In the genomic region with DNA sequence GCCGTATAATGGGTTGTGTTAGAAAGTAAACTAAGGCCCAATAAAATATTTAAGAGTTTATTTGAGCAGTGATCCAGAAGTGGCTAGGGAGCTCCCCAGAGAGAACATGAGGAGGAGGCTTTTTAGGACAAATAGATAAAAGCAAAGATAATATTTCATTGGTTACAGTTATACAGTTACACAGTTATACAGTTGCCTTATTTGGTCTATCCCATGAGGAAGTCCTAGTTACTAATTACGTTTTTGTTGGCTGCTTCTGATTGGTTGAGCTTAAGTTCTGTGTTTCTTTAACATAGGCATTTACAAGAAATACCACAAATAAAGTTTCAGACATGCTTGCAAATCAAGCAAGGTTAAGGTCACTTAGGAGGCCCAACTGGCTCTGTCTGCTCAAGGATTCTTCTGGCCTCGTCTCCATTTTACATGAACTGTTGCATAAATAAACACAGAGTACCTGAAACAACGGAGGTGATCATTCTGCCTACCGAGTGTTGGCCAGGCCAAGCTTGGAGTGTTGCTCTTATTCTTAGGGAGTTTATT, we compare ENCODE assay signal across 8 cellular contexts. TPM values are rescaled to one million over a fixed set of nuclear protein-coding genes. Genes with fewer than 3 reads are reported as not detected.
A peak's percentile ranks its signal among the peaks of the same experiment; 100 is the strongest.
DNase-seq lines count a peak whose midpoint lies in the region; ATAC-seq lines count a peak whose summit lies in the region.

No MANE protein-coding gene starts in this region.

- H3K36me3 Mint-ChIP-seq in CD4-positive, CD25-positive, alpha-beta regulatory T cell, result peaks cover 3% of the 10 kb centered on the region
- no peaks in the 10 kb centered on the region for H3K36me3 Mint-ChIP-seq in activated CD8-positive, alpha-beta T cell treated with anti-CD3 and anti-CD28 coated beads, Interleukin-2, amount 10 ng/mL, durations not matched to agents 7 days and 5 days (ENCODE audit: low read depth)

- POLR2A ChIA-PET in activated CD8-positive, alpha-beta T cell treated with anti-CD3 and anti-CD28 coated beads, Interleukin-2, amount 10 ng/mL, durations not matched to agents 7 days and 5 days (lab: Charles Lee), result no interaction called here

- no peak overlapping the region for H3K27ac ChIP-seq in CD4-positive, CD25-positive, alpha-beta regulatory T cell (ENCODE audit: insufficient read depth, low read length, poor library complexity, severe bottlenecking)

- DNase-seq in CD4-positive, CD25-positive, alpha-beta regulatory T cell, result peak in 2 of 3 donors; percentile 64 to 89
- DNase-seq in activated CD8-positive, alpha-beta T cell treated with anti-CD3 and anti-CD28 coated beads, Interleukin-2, amount 10 ng/mL, durations not matched to agents 7 days and 5 days, result no peak
- DNase-seq in globus pallidus (ENCODE audit: low spot score), result peak; percentile 20
- DNase-seq in renal cortical epithelial cell (ENCODE audit: low read depth), result peak; percentile 70
- DNase-seq in C1 segment of cervical spinal cord (lab: John Stamatoyannopoulos, UW), result no peak

- peaks cover 0 to 2% (median 0%) of the 10 kb centered on the region in 7 donors for H3K9me3 Mint-ChIP-seq in CD4-positive, CD25-positive, alpha-beta regulatory T cell
- no peaks in the 10 kb centered on the region for H3K9me3 Mint-ChIP-seq in activated CD8-positive, alpha-beta T cell treated with anti-CD3 and anti-CD28 coated beads, Interleukin-2, amount 10 ng/mL, durations not matched to agents 7 days and 5 days (ENCODE audit: insufficient read depth)

- H3K27ac Mint-ChIP-seq in CD4-positive, CD25-positive, alpha-beta regulatory T cell, result no peak overlapping the region
- no peak overlapping the region for H3K27ac Mint-ChIP-seq in activated CD8-positive, alpha-beta T cell treated with anti-CD3 and anti-CD28 coated beads, Interleukin-2, amount 10 ng/mL, durations not matched to agents 7 days and 5 days

- H3K4me1 ChIP-seq in CD4-positive, CD25-positive, alpha-beta regulatory T cell (ENCODE audit: control insufficient read depth, insufficient read depth, low read length, poor library complexity, severe bottlenecking), result peaks cover 16% of the 10 kb centered on the region

- ATAC-seq in CD4-positive, CD25-positive, alpha-beta regulatory T cell (ENCODE audit: low read depth in 2 of 2), result peak; percentile 68 to 78
- ATAC-seq in GM19328 (IDR thresholded peaks at IDR 0.05; ENCODE audit: unreplicated experiment) (peak; percentile 86), HG03469 (IDR thresholded peaks at IDR 0.05; ENCODE audit: unreplicated experiment) (peak; percentile 82), GM21825 (IDR thresholded peaks at IDR 0.05; ENCODE audit: unreplicated experiment) (no peak)
- peak; percentile 71 for ATAC-seq in activated CD8-positive, alpha-beta T cell treated with anti-CD3 and anti-CD28 coated beads, Interleukin-2, amount 10 ng/mL, durations not matched to agents 7 days and 5 days

- no peaks in the 10 kb centered on the region for H3K36me3 ChIP-seq in CD4-positive, CD25-positive, alpha-beta regulatory T cell (ENCODE audit: control insufficient read depth, insufficient read depth, low read length)

- H3K27me3 Mint-ChIP-seq in CD4-positive, CD25-positive, alpha-beta regulatory T cell, result peaks cover 68% of the 10 kb centered on the region
- H3K27me3 Mint-ChIP-seq in activated CD8-positive, alpha-beta T cell treated with anti-CD3 and anti-CD28 coated beads, Interleukin-2, amount 10 ng/mL, durations not matched to agents 7 days and 5 days (ENCODE audit: low read depth), result peaks cover 67% of the 10 kb centered on the region

- peak overlapping the region; percentile 73 to 92 (median 88) for H3K4me3 Mint-ChIP-seq in CD4-positive, CD25-positive, alpha-beta regulatory T cell
- H3K4me3 Mint-ChIP-seq in activated CD8-positive, alpha-beta T cell treated with anti-CD3 and anti-CD28 coated beads, Interleukin-2, amount 10 ng/mL, durations not matched to agents 7 days and 5 days, result no peak overlapping the region

- H3K27me3 ChIP-seq in CD4-positive, CD25-positive, alpha-beta regulatory T cell (ENCODE audit: control insufficient read depth, insufficient read depth, low read length), result peaks cover 34% of the 10 kb centered on the region

- H3K9me3 ChIP-seq in CD4-positive, CD25-positive, alpha-beta regulatory T cell (ENCODE audit: control insufficient read depth in 2 of 2, low read length in 2 of 2), result no peaks in the 10 kb centered on the region

- CTCF ChIA-PET in activated CD8-positive, alpha-beta T cell treated with anti-CD3 and anti-CD28 coated beads, Interleukin-2, amount 10 ng/mL, durations not matched to agents 7 days and 5 days (lab: Charles Lee), result interaction anchor here (0.8 kb wide), 1 partner anchor 98 kb away, joined by 7 read pairs; no protein-coding TSS in a partner anchor

- peaks cover 0 to 18% (median 9%) of the 10 kb centered on the region in 4 donors for H3K4me1 Mint-ChIP-seq in CD4-positive, CD25-positive, alpha-beta regulatory T cell
- peaks cover 18% of the 10 kb centered on the region for H3K4me1 Mint-ChIP-seq in activated CD8-positive, alpha-beta T cell treated with anti-CD3 and anti-CD28 coated beads, Interleukin-2, amount 10 ng/mL, durations not matched to agents 7 days and 5 days (ENCODE audit: low read depth)

- peak overlapping the region; percentile 56 for H3K4me3 ChIP-seq in CD4-positive, CD25-positive, alpha-beta regulatory T cell (ENCODE audit: low read depth, low read length)

RNA-seq across cellular contexts. Expression of gene UBD, which starts 7.0 kb away (rescaled TPM):
- not detected for total RNA-seq in CD4-positive, CD25-positive, alpha-beta regulatory T cell
- polyA plus RNA-seq in CD4-positive, CD25-positive, alpha-beta regulatory T cell, result not detected
- total RNA-seq in activated CD8-positive, alpha-beta T cell treated with anti-CD3 and anti-CD28 coated beads, Interleukin-2, amount 10 ng/mL, durations not matched to agents 7 days and 5 days, result not detected
- 3.8 and 39.4 TPM in 2 replicates for total RNA-seq in renal cortical epithelial cell

RNA-seq across cellular contexts. Expression of gene OR2H2, which starts 32.3 kb away (rescaled TPM):
- not detected for total RNA-seq in CD4-positive, CD25-positive, alpha-beta regulatory T cell
- not detected for polyA plus RNA-seq in CD4-positive, CD25-positive, alpha-beta regulatory T cell
- not detected for total RNA-seq in activated CD8-positive, alpha-beta T cell treated with anti-CD3 and anti-CD28 coated beads, Interleukin-2, amount 10 ng/mL, durations not matched to agents 7 days and 5 days
- not detected in 2 replicates for total RNA-seq in renal cortical epithelial cell

Comparison
In these comparisons a context has a peak if more than half of its experiments do, and no peak if none do; other contexts are left out.
1. DNase-seq: peak in CD4-positive, CD25-positive, alpha-beta regulatory T cell (2 of 3), globus pallidus (single experiment) and renal cortical epithelial cell (single experiment); none in activated CD8-positive, alpha-beta T cell treated with anti-CD3 and anti-CD28 coated beads, Interleukin-2, amount 10 ng/mL, durations not matched to agents 7 days and 5 days (single experiment) and C1 segment of cervical spinal cord (0 of 14).